8 cellular contexts compared by ENCODE assay signal in the genomic region with DNA sequence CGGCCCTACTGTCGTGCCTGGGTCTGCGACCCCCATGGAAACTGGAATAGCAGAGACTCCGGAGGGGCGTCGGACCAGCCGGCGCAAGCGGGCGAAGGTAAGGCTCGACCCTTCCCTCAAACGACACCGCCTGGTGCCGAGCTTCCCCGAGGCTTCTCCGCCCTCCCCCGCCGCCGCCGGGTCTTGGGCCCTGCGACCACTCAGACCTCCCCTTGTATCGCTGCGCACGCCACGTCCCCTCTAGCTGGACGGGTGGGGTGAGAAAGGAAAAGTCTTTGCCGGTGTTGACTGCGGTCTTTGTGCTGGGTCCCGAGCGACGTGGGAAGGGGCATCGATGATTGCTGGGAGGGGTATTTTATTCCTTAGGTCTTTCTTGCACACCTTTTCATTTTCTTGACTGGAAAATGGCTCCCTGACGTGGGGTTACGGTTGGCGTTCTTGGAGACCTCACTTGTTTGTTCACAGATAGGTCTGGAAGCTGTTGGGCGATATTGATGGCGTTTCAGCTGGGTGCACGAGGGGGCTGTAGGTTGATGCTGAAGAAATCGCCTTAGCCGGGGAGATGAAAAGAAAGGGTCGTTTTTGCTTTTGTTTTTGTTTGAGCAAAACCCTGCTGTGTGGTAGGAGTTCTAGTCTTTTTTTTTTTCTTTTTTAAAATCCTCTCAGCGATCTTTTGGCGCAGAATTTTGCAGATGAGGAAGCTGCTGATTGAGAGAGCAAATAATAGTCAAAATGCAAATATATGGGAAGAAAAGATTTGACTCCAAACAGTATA. TPM values are rescaled to one million over a fixed set of nuclear protein-coding genes. Genes with fewer than 3 reads are reported as not detected.
DNase-seq lines count a peak whose midpoint lies in the region; ATAC-seq, FAIRE-seq and TF ChIP-seq lines count a peak whose summit lies in the region.

No MANE protein-coding gene starts in this region.

- peaks cover 41% of the 10 kb centered on the region for H3K4me1 ChIP-seq in HepG2 (ENCODE audit: insufficient read depth, low read length)

- peaks cover 26% of the 10 kb centered on the region for H4K20me1 ChIP-seq in HepG2 (ENCODE audit: insufficient read depth, low read length)

- no peak for FAIRE-seq in HepG2 (lab: Jason Lieb, UNC)

- peaks cover 38% of the 10 kb centered on the region for H3K4me1 Mint-ChIP-seq in activated B cell treated with CpG ODN at 0.5 μM for 24 hours
- H3K4me1 Mint-ChIP-seq in dendritic cell treated with granulocyte-macrophage colony-stimulating factor and Interleukin-4, amounts not matched to agents 40 ng/mL and 50 ng/mL, for 4 days (ENCODE audit: low read depth): peaks cover 68% of the 10 kb centered on the region

- TF ChIP-seq EP300 in Ishikawa (IDR thresholded peaks at IDR 0.05; ENCODE audit: borderline replicate concordance) (no peak), HepG2 (IDR thresholded peaks at IDR 0.05; ENCODE audit: low read depth in 2 of 2, low read length in 2 of 2) (no peak), HepG2 (CRISPR knock-in tag; IDR thresholded peaks at IDR 0.05; ENCODE audit: borderline replicate concordance) (no peak)

- peak overlapping the region; percentile 80 to 94 (median 93) for H3K4me3 ChIP-seq in HepG2 (replicated peaks in 1 of 3; ENCODE audit: insufficient read depth in 1 of 3, low read depth in 2 of 3, low read length in 3 of 3)

- H3K4me3 Mint-ChIP-seq in activated B cell treated with CpG ODN at 0.5 μM for 24 hours: peak overlapping the region; percentile 89
- H3K4me3 Mint-ChIP-seq in dendritic cell treated with granulocyte-macrophage colony-stimulating factor and Interleukin-4, amounts not matched to agents 40 ng/mL and 50 ng/mL, for 4 days: peak overlapping the region; percentile 79

- no peaks in the 10 kb centered on the region; a peak in 1 of 5 replicates for H3K36me3 ChIP-seq in HepG2 (replicated peaks in 1 of 2; ENCODE audit: control insufficient read depth in 1 of 2, insufficient read depth in 2 of 2, low read length in 2 of 2)

- H3K27me3 ChIP-seq in HepG2 (ENCODE audit: control insufficient read depth in 1 of 2, insufficient read depth in 2 of 2, low read length in 2 of 2): no peaks in the 10 kb centered on the region

- H3K9me3 Mint-ChIP-seq in activated B cell treated with CpG ODN at 0.5 μM for 24 hours: peaks cover 3% of the 10 kb centered on the region
- H3K9me3 Mint-ChIP-seq in dendritic cell treated with granulocyte-macrophage colony-stimulating factor and Interleukin-4, amounts not matched to agents 40 ng/mL and 50 ng/mL, for 4 days: peaks cover 8% of the 10 kb centered on the region

- peak overlapping the region; percentile 77 for H3K4me2 ChIP-seq in HepG2 (ENCODE audit: low read depth, low read length)

- H3K9me3 ChIP-seq in HepG2 (ENCODE audit: low read length): peaks cover 6% of the 10 kb centered on the region; the same call in 1 of the 2 replicates

- no peak for TF ChIP-seq CTCF in activated B cell treated with CpG ODN at 0.5 μM for 24 hours (IDR thresholded peaks at IDR 0.05)
- no peak for TF ChIP-seq CTCF in HepG2 (CRISPR knock-in tag; IDR thresholded peaks at IDR 0.05)

- in situ Hi-C loops in HepG2 (cut with HindIII; ENCODE audit: extremely low pct_ligation_motif_present, low pct_unique_long_range_greater_than_20kb): no loop called here

- TF ChIP-seq RAD21 in Ishikawa (IDR thresholded peaks at IDR 0.05; ENCODE audit: low read depth) (no peak), HepG2 (CRISPR knock-in tag; IDR thresholded peaks at IDR 0.05) (no peak)

- POLR2A ChIA-PET in activated B cell treated with CpG ODN at 0.5 μM for 24 hours (lab: Charles Lee) (interaction anchor here (0.7 to 1.3 kb wide), 8 partner anchors 10 to 996 kb away, joined by 3 to 13 read pairs (median 5); a partner anchor contains a TSS), HepG2 (lab: Yijun Ruan, JAX) (interaction anchor here (0.8 kb wide), 1 partner anchor 10 kb away, joined by 3 read pairs; no protein-coding TSS in a partner anchor)

- peak overlapping the region; percentile 73 for H3K27ac Mint-ChIP-seq in activated B cell treated with CpG ODN at 0.5 μM for 24 hours
- H3K27ac Mint-ChIP-seq in dendritic cell treated with granulocyte-macrophage colony-stimulating factor and Interleukin-4, amounts not matched to agents 40 ng/mL and 50 ng/mL, for 4 days: peak overlapping the region; percentile 84

- no peaks in the 10 kb centered on the region for H3K27me3 Mint-ChIP-seq in activated B cell treated with CpG ODN at 0.5 μM for 24 hours
- no peaks in the 10 kb centered on the region for H3K27me3 Mint-ChIP-seq in dendritic cell treated with granulocyte-macrophage colony-stimulating factor and Interleukin-4, amounts not matched to agents 40 ng/mL and 50 ng/mL, for 4 days

- H3K79me2 ChIP-seq in HepG2 (ENCODE audit: insufficient read depth, low read length): peaks cover 58% of the 10 kb centered on the region

- intact Hi-C loops in activated B cell treated with CpG ODN at 0.5 μM for 24 hours (cut with micrococcal nuclease): loop anchor here (1.0 to 2.0 kb wide), 3 partner anchors 95 to 671 kb away; a partner anchor contains a TSS
- intact Hi-C loops in dendritic cell treated with granulocyte-macrophage colony-stimulating factor and Interleukin-4, amounts not matched to agents 40 ng/mL and 50 ng/mL, for 4 days (cut with micrococcal nuclease): no loop called here
- intact Hi-C loops in HepG2 (cut with micrococcal nuclease; ENCODE audit: unreplicated experiment): no loop called here

- peak overlapping the region; percentile 88 for H3K27ac ChIP-seq in HepG2 (ENCODE audit: extremely low read length, insufficient read depth, low read length)

- BruUV-seq in HepG2 (replicated peaks; lab: Mats Ljungman, UMichigan): TSS peak; percentile 75

- ATAC-seq in GM21515 (IDR thresholded peaks at IDR 0.05; ENCODE audit: unreplicated experiment): peak; percentile 23
- peak; percentile 12 for ATAC-seq in activated B cell treated with CpG ODN at 0.5 μM for 24 hours (ENCODE audit: low read depth)
- peak; percentile 45 for ATAC-seq in HepG2

- H3K9ac ChIP-seq in HepG2 (ENCODE audit: insufficient read depth, low read depth, low read length): peak overlapping the region; percentile 98

- DNase-seq in DMS79 treated with DMSO at 0.1 percent for 48 hours (lab: John Stamatoyannopoulos, UW) (peak; percentile 61), activated B cell treated with CpG ODN at 0.5 μM for 24 hours (no peak), HepG2 (ENCODE audit: low spot score) (peak; percentile 44), CD1c-positive myeloid dendritic cell (ENCODE audit: extremely low spot score) (no peak)
- peak; percentile 49 for DNase-seq in stimulated activated CD8-positive, alpha-beta memory T cell treated with anti-CD3 and anti-CD28 coated beads, Interleukin-4, amount 100 ng/mL, for 48 hours

- CTCF ChIA-PET in activated B cell treated with CpG ODN at 0.5 μM for 24 hours (lab: Charles Lee): no interaction called here
- CTCF ChIA-PET in HepG2 (lab: Yijun Ruan, JAX; ENCODE audit: low intra/inter-chr PET ratio, low total read pairs): no interaction called here

- peaks cover 7% of the 10 kb centered on the region for H3K36me3 Mint-ChIP-seq in activated B cell treated with CpG ODN at 0.5 μM for 24 hours (ENCODE audit: low read depth)
- peaks cover 13% of the 10 kb centered on the region for H3K36me3 Mint-ChIP-seq in dendritic cell treated with granulocyte-macrophage colony-stimulating factor and Interleukin-4, amounts not matched to agents 40 ng/mL and 50 ng/mL, for 4 days (ENCODE audit: low read depth)

- WGBS in HepG2 (ENCODE audit: low lambda C conversion rate): under 1% methylated on average over 33 of the region's 43 CpGs

- no peak overlapping the region for H2AFZ ChIP-seq in HepG2 (ENCODE audit: low read length)

- TF ChIP-seq POLR2A in HepG2 (IDR thresholded peaks at IDR 0.05; ENCODE audit: insufficient read depth in 1 of 2, low read depth in 2 of 2, low read length in 2 of 2): no peak; a peak in 1 of 4 replicates

RNA-seq across cellular contexts. Expression of a gene that starts 0.8 kb away (rescaled TPM):
- total RNA-seq in activated B cell treated with CpG ODN at 0.5 μM for 24 hours (40.7 and 41.5 TPM in 2 replicates), HepG2 (2016; rRNA removed; fragmentation: Illumina TruSeq; extraction: Trizol) (173 and 204 TPM in 2 replicates)
- total RNA-seq in HepG2 (2016; cell fraction: cytosol; rRNA removed; fragmentation: Illumina TruSeq; extraction: Trizol; ENCODE audit: low read depth): 37.4 and 41.2 TPM in 2 replicates
- 163 and 183 TPM in 2 replicates for total RNA-seq in HepG2 (2016; cell fraction: insoluble cytoplasmic fraction; rRNA removed; fragmentation: Illumina TruSeq; extraction: Trizol)
- total RNA-seq in HepG2 (2016; cell fraction: membrane; rRNA removed; fragmentation: Illumina TruSeq; extraction: Trizol): 63.6 and 67.4 TPM in 2 replicates
- 88.0 and 101 TPM in 2 replicates for total RNA-seq in HepG2 (2016; cell fraction: nucleus; rRNA removed; fragmentation: Illumina TruSeq; extraction: Trizol)
- 71.8 and 81.3 TPM in 2 replicates for polyA plus RNA-seq in HepG2 (2011; rRNA removed)
- polyA plus RNA-seq in HepG2 (2011; cell fraction: cytosol; rRNA removed): 79.1 and 88.1 TPM in 2 replicates
- polyA plus RNA-seq in HepG2 (2011; cell fraction: nucleus; rRNA removed): 76.8 and 77.0 TPM in 2 replicates
- polyA plus RNA-seq in HepG2 (2012): 55.3 and 71.8 TPM in 2 replicates
- 14.2 and 15.7 TPM in 2 replicates for polyA plus RNA-seq in HepG2 (2016; cell fraction: cytosol; fragmentation: Illumina TruSeq; extraction: Trizol; ENCODE audit: low read depth)
- 163 and 165 TPM in 2 replicates for polyA plus RNA-seq in HepG2 (2016; cell fraction: insoluble cytoplasmic fraction; fragmentation: Illumina TruSeq; extraction: Trizol; ENCODE audit: low read depth)
- polyA plus RNA-seq in HepG2 (2016; cell fraction: membrane; fragmentation: Illumina TruSeq; extraction: Trizol; ENCODE audit: low read depth): 27.3 and 35.0 TPM in 2 replicates
- polyA plus RNA-seq in HepG2 (2016; cell fraction: nucleus; fragmentation: Illumina TruSeq; extraction: Trizol; ENCODE audit: insufficient read depth, low read depth): 123 and 125 TPM in 2 replicates
- polyA minus RNA-seq in HepG2 (2011; rRNA and poly(A)+ RNA removed; ENCODE audit: low replicate concordance): 135 and 154 TPM in 2 replicates
- 42.9 and 46.2 TPM in 2 replicates for polyA minus RNA-seq in HepG2 (2011; cell fraction: cytosol; rRNA and poly(A)+ RNA removed)
- polyA minus RNA-seq in HepG2 (2011; cell fraction: nucleus; rRNA and poly(A)+ RNA removed): 52.4 and 57.6 TPM in 2 replicates

RNA-seq across cellular contexts. Expression of a gene that starts 4.4 kb away (rescaled TPM):
- total RNA-seq in activated B cell treated with CpG ODN at 0.5 μM for 24 hours: not detected in 2 replicates
- total RNA-seq in HepG2 (2016; rRNA removed; fragmentation: Illumina TruSeq; extraction: Trizol): not detected in 2 replicates
- total RNA-seq in HepG2 (2016; cell fraction: cytosol; rRNA removed; fragmentation: Illumina TruSeq; extraction: Trizol; ENCODE audit: low read depth): not detected in 2 replicates
- not detected in 2 replicates for total RNA-seq in HepG2 (2016; cell fraction: insoluble cytoplasmic fraction; rRNA removed; fragmentation: Illumina TruSeq; extraction: Trizol)
- not detected in 2 replicates for total RNA-seq in HepG2 (2016; cell fraction: membrane; rRNA removed; fragmentation: Illumina TruSeq; extraction: Trizol)
- not detected in 2 replicates for total RNA-seq in HepG2 (2016; cell fraction: nucleus; rRNA removed; fragmentation: Illumina TruSeq; extraction: Trizol)
- not detected in 2 replicates for polyA plus RNA-seq in HepG2 (2011; rRNA removed)
- not detected in 2 replicates for polyA plus RNA-seq in HepG2 (2011; cell fraction: cytosol; rRNA removed)
- not detected in 2 replicates for polyA plus RNA-seq in HepG2 (2011; cell fraction: nucleus; rRNA removed)
- polyA plus RNA-seq in HepG2 (2012): not detected in 2 replicates
- not detected in 2 replicates for polyA plus RNA-seq in HepG2 (2016; cell fraction: cytosol; fragmentation: Illumina TruSeq; extraction: Trizol; ENCODE audit: low read depth)
- polyA plus RNA-seq in HepG2 (2016; cell fraction: insoluble cytoplasmic fraction; fragmentation: Illumina TruSeq; extraction: Trizol; ENCODE audit: low read depth): not detected in 2 replicates
- not detected in 2 replicates for polyA plus RNA-seq in HepG2 (2016; cell fraction: membrane; fragmentation: Illumina TruSeq; extraction: Trizol; ENCODE audit: low read depth)
- polyA plus RNA-seq in HepG2 (2016; cell fraction: nucleus; fragmentation: Illumina TruSeq; extraction: Trizol; ENCODE audit: insufficient read depth, low read depth): not detected in 2 replicates
- polyA minus RNA-seq in HepG2 (2011; rRNA and poly(A)+ RNA removed; ENCODE audit: low replicate concordance): not detected in 2 replicates
- not detected in 2 replicates for polyA minus RNA-seq in HepG2 (2011; cell fraction: cytosol; rRNA and poly(A)+ RNA removed)
- polyA minus RNA-seq in HepG2 (2011; cell fraction: nucleus; rRNA and poly(A)+ RNA removed): not detected in 2 replicates

RNA-seq across cellular contexts. Expression of a gene that starts 47.4 kb away (rescaled TPM):
- not detected in 2 replicates for total RNA-seq in activated B cell treated with CpG ODN at 0.5 μM for 24 hours
- 0.90 and 1.3 TPM in 2 replicates for total RNA-seq in HepG2 (2016; rRNA removed; fragmentation: Illumina TruSeq; extraction: Trizol)
- total RNA-seq in HepG2 (2016; cell fraction: cytosol; rRNA removed; fragmentation: Illumina TruSeq; extraction: Trizol; ENCODE audit: low read depth): not detected in 2 replicates
- total RNA-seq in HepG2 (2016; cell fraction: insoluble cytoplasmic fraction; rRNA removed; fragmentation: Illumina TruSeq; extraction: Trizol): 0.76 and 1.6 TPM in 2 replicates
- total RNA-seq in HepG2 (2016; cell fraction: membrane; rRNA removed; fragmentation: Illumina TruSeq; extraction: Trizol): 0.34 and 0.48 TPM in 2 replicates
- 0.94 and 1.2 TPM in 2 replicates for total RNA-seq in HepG2 (2016; cell fraction: nucleus; rRNA removed; fragmentation: Illumina TruSeq; extraction: Trizol)
- polyA plus RNA-seq in HepG2 (2011; rRNA removed): 0.12 and 0.37 TPM in 2 replicates
- 0.21 and 0.29 TPM in 2 replicates for polyA plus RNA-seq in HepG2 (2011; cell fraction: cytosol; rRNA removed)
- 1.2 and 1.4 TPM in 2 replicates for polyA plus RNA-seq in HepG2 (2011; cell fraction: nucleus; rRNA removed)
- polyA plus RNA-seq in HepG2 (2012): 0.13 and 0.38 TPM in 2 replicates
- not detected in 2 replicates for polyA plus RNA-seq in HepG2 (2016; cell fraction: cytosol; fragmentation: Illumina TruSeq; extraction: Trizol; ENCODE audit: low read depth)
- 0.60 and 0.66 TPM in 2 replicates for polyA plus RNA-seq in HepG2 (2016; cell fraction: insoluble cytoplasmic fraction; fragmentation: Illumina TruSeq; extraction: Trizol; ENCODE audit: low read depth)
- 0.13 and 0.24 TPM in 2 replicates for polyA plus RNA-seq in HepG2 (2016; cell fraction: membrane; fragmentation: Illumina TruSeq; extraction: Trizol; ENCODE audit: low read depth)
- polyA plus RNA-seq in HepG2 (2016; cell fraction: nucleus; fragmentation: Illumina TruSeq; extraction: Trizol; ENCODE audit: insufficient read depth, low read depth): 0.77 and 0.93 TPM in 2 replicates
- polyA minus RNA-seq in HepG2 (2011; rRNA and poly(A)+ RNA removed; ENCODE audit: low replicate concordance): 1.2 TPM in 1 of 2 replicates, not detected in the other
- polyA minus RNA-seq in HepG2 (2011; cell fraction: cytosol; rRNA and poly(A)+ RNA removed): 0.49 TPM in 1 of 2 replicates, not detected in the other
- not detected in 2 replicates for polyA minus RNA-seq in HepG2 (2011; cell fraction: nucleus; rRNA and poly(A)+ RNA removed)

Comparison
In these comparisons a context has a peak if more than half of its experiments do, and no peak if none do; other contexts are left out.
1. DNase-seq: peak in DMS79 treated with DMSO at 0.1 percent for 48 hours (single experiment), HepG2 (single experiment) and stimulated activated CD8-positive, alpha-beta memory T cell treated with anti-CD3 and anti-CD28 coated beads, Interleukin-4, amount 100 ng/mL, for 48 hours (single experiment); none in activated B cell treated with CpG ODN at 0.5 μM for 24 hours (single experiment) and CD1c-positive myeloid dendritic cell (single experiment).
2. Peak in every context shown above with its lines, with median percentiles within 50 percentile points of each other: ATAC-seq.